Comparison of ENCODE assay signal across 2 cellular contexts in the genomic region with DNA sequence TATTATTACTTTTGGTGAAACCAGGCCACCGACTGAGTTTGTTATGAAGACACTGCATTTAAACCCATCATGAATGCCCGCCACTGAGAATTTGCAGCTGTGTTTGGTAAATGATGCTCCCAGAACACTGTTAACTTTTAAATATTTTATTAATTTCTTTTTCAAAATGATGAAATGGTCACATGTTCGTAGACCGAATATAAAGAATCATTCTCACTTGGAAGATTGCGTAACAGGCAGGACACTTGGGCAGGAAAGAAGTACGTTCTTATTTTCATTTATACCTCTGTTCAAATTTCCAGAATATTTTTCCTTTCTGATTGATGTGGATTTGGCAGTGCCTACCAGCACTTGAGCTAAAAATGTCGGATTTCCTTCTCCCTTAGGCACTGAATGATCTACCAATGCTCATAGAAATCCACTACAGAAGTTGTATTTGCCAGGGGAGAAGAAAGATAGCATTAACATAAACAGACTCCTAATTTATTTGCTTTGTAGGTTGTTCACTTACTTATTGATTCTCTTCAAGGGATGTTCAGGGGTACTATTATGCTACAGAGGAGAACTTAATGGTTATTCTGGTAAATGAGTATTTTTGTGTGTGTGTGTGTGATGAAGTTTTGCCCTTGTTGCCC.
TF ChIP-seq lines count a peak whose summit lies in the region.

No MANE protein-coding gene starts in this region.

TF ChIP-seq in HepG2, 621 proteins besides CTCF, POLR2A, EP300 and RAD21:
- TF ChIP-seq ZNF598 (CRISPR knock-in tag; IDR thresholded peaks at IDR 0.05; ENCODE audit: borderline replicate concordance) (no peak), ATF1 (CRISPR knock-in tag; IDR thresholded peaks at IDR 0.05) (no peak), GATAD2A (CRISPR knock-in tag; IDR thresholded peaks at IDR 0.05) (no peak), RCOR2 (CRISPR knock-in tag; IDR thresholded peaks at IDR 0.05) (no peak), CEBPG (CRISPR knock-in tag; IDR thresholded peaks at IDR 0.05) (peak; percentile 43), ZSCAN22 (CRISPR knock-in tag; IDR thresholded peaks at IDR 0.05) (no peak), MED8 (CRISPR knock-in tag; IDR thresholded peaks at IDR 0.05; ENCODE audit: insufficient replicate concordance) (no peak), KMT2B (CRISPR knock-in tag; IDR thresholded peaks at IDR 0.05) (no peak), ZNF446 (CRISPR knock-in tag; IDR thresholded peaks at IDR 0.05) (no peak), CEBPB (IDR thresholded peaks at IDR 0.05; ENCODE audit: borderline replicate concordance, low read depth, low read length) (peak; percentile 89)
TF ChIP-seq in HepG2: peak in this region for 2.

TF ChIP-seq in H1, 55 proteins besides CTCF, POLR2A, EP300 and RAD21:
- TF ChIP-seq CEBPB (IDR thresholded peaks at IDR 0.05; ENCODE audit: low read depth, low read length) (peak; percentile 87), SIN3A (conservative IDR thresholded peaks at IDR 0.05 in 1 of 2, IDR thresholded peaks at IDR 0.05 in 1 of 2; ENCODE audit: low read depth in 1 of 2, low read length in 2 of 2) (no peak)
TF ChIP-seq in H1: peak in this region for 1.
